Comparison of ENCODE assay signal across 2 cellular contexts in genomic region chr4:177902386-177902785, GRCh38.
TF ChIP-seq lines count a peak whose summit lies in the region.

No MANE protein-coding gene starts in this region.

TF ChIP-seq in K562, 482 proteins besides CTCF, POLR2A, EP300 and RAD21 (continued from another document):
- no peak for TF ChIP-seq THRB (CRISPR knock-in tag; conservative IDR thresholded peaks at IDR 0.05)
- no peak for TF ChIP-seq DEAF1 (CRISPR knock-in tag; IDR thresholded peaks at IDR 0.05)

TF ChIP-seq in HepG2, 621 proteins besides CTCF, POLR2A, EP300 and RAD21 (continued from another document):
- no peak for TF ChIP-seq ZHX2 (IDR thresholded peaks at IDR 0.05; ENCODE audit: low read depth)
- no peak for TF ChIP-seq ZHX2 (CRISPR knock-in tag; IDR thresholded peaks at IDR 0.05; ENCODE audit: borderline replicate concordance)
- no peak for TF ChIP-seq ZFP90 (CRISPR knock-in tag; IDR thresholded peaks at IDR 0.05; ENCODE audit: borderline replicate concordance)
- TF ChIP-seq ZNF501 (CRISPR knock-in tag; IDR thresholded peaks at IDR 0.05) = no peak
- TF ChIP-seq NCOA5 (CRISPR knock-in tag; IDR thresholded peaks at IDR 0.05) = no peak
- TF ChIP-seq MAF1 (CRISPR knock-in tag; IDR thresholded peaks at IDR 0.05; ENCODE audit: borderline replicate concordance) = no peak
- TF ChIP-seq NR1H2 (CRISPR knock-in tag; IDR thresholded peaks at IDR 0.05; ENCODE audit: borderline replicate concordance, low read depth) = no peak
- no peak for TF ChIP-seq SAFB2 (CRISPR knock-in tag; IDR thresholded peaks at IDR 0.05; ENCODE audit: borderline replicate concordance, low read depth)
- no peak for TF ChIP-seq ZFP41 (CRISPR knock-in tag; IDR thresholded peaks at IDR 0.05; ENCODE audit: borderline replicate concordance)
- no peak for TF ChIP-seq HBP1 (CRISPR knock-in tag; IDR thresholded peaks at IDR 0.05; ENCODE audit: low read depth)
- no peak for TF ChIP-seq ZNF362 (CRISPR knock-in tag; IDR thresholded peaks at IDR 0.05; ENCODE audit: borderline replicate concordance)
- TF ChIP-seq ZFP36L2 (CRISPR knock-in tag; IDR thresholded peaks at IDR 0.05) = no peak
- TF ChIP-seq RXRB (CRISPR knock-in tag; IDR thresholded peaks at IDR 0.05; ENCODE audit: borderline replicate concordance) = no peak
- TF ChIP-seq ZNF652 (CRISPR knock-in tag; IDR thresholded peaks at IDR 0.05; ENCODE audit: borderline replicate concordance, low read depth) = no peak
- no peak for TF ChIP-seq PLSCR1 (CRISPR knock-in tag; IDR thresholded peaks at IDR 0.05; ENCODE audit: borderline replicate concordance)
- TF ChIP-seq ZFP36 (IDR thresholded peaks at IDR 0.05; ENCODE audit: borderline replicate concordance, low read depth, low read length, partially characterized antibody) = no peak
- TF ChIP-seq ZNF570 (CRISPR knock-in tag; IDR thresholded peaks at IDR 0.05; ENCODE audit: borderline replicate concordance) = no peak
- TF ChIP-seq ZNF782 (CRISPR knock-in tag; IDR thresholded peaks at IDR 0.05; ENCODE audit: borderline replicate concordance) = no peak
- TF ChIP-seq KDM6A (CRISPR knock-in tag; IDR thresholded peaks at IDR 0.05; ENCODE audit: low read depth) = no peak
